ENCODE assay signal across 1 cellular context in genomic region chr11:64359712-64360402, GRCh38.
TF ChIP-seq lines count a peak whose summit lies in the region.

No MANE protein-coding gene starts in this region.

TF ChIP-seq in SK-N-SH, 30 proteins besides CTCF, POLR2A, EP300 and RAD21 (continued from another document):
- TF ChIP-seq PBX3 (IDR thresholded peaks at IDR 0.05): no peak
- TF ChIP-seq YY1 (IDR thresholded peaks at IDR 0.05; ENCODE audit: low read depth): no peak
- TF ChIP-seq USF2 (IDR thresholded peaks at IDR 0.05; ENCODE audit: borderline replicate concordance, low read depth, low read length): no peak
- no peak for TF ChIP-seq POLR2AphosphoS5 (IDR thresholded peaks at IDR 0.05; ENCODE audit: low read depth, low read length)
- TF ChIP-seq NRF1 (IDR thresholded peaks at IDR 0.05; ENCODE audit: low read depth, low read length): no peak
- no peak for TF ChIP-seq CHD2 (IDR thresholded peaks at IDR 0.05; ENCODE audit: low read length, partially characterized antibody)
- TF ChIP-seq JUND (IDR thresholded peaks at IDR 0.05): no peak
- no peak for TF ChIP-seq GATA2 (CRISPR knock-in tag; IDR thresholded peaks at IDR 0.05)
- no peak for TF ChIP-seq MXI1 (IDR thresholded peaks at IDR 0.05; ENCODE audit: low read depth, low read length)
- TF ChIP-seq ZBTB33 (IDR thresholded peaks at IDR 0.05; ENCODE audit: borderline replicate concordance, low read depth): no peak
TF ChIP-seq in SK-N-SH: peak in this region for 0.
